Comparison of ENCODE assay signal across 7 cellular contexts in genomic region chr7:44639701-44640321, GRCh38. TPM values are rescaled to one million over a fixed set of nuclear protein-coding genes. Genes with fewer than 3 reads are reported as not detected.
DNase-seq lines count a peak whose midpoint lies in the region; ATAC-seq, FAIRE-seq and TF ChIP-seq lines count a peak whose summit lies in the region.

No MANE protein-coding gene starts in this region.

- H3K4me3 ChIP-seq in NT2/D1 (ENCODE audit: insufficient read length, low read depth) (no peak overlapping the region), colonic mucosa (no peak overlapping the region), lower lobe of right lung (no peak overlapping the region), thoracic aorta (peak overlapping the region; percentile 5)

- DNase-seq in GM19239 (ENCODE audit: insufficient read length, low spot score) (no peak), NT2/D1 (ENCODE audit: low read depth, low spot score) (peak; percentile 23), colonic mucosa (peak; percentile 64), lower lobe of right lung (no peak), thoracic aorta (ENCODE audit: low spot score) (no peak), NCI-H146 (lab: John Stamatoyannopoulos, UW) (no peak)

- intact Hi-C loops in colonic mucosa (cut with DNase I) (no loop called here), lower lobe of right lung (cut with DNase I) (no loop called here)

- TF ChIP-seq CTCF in colonic mucosa (IDR thresholded peaks at IDR 0.05) (no peak), lower lobe of right lung (IDR thresholded peaks at IDR 0.05) (no peak), thoracic aorta (IDR thresholded peaks at IDR 0.05) (no peak)

- H3K4me1 ChIP-seq in NT2/D1 (ENCODE audit: insufficient read depth, insufficient read length) (peaks cover 13% of the 10 kb centered on the region), colonic mucosa (peaks cover 45% of the 10 kb centered on the region), lower lobe of right lung (peaks cover 54% of the 10 kb centered on the region), thoracic aorta (ENCODE audit: control insufficient read depth in 1 of 2, low read depth in 2 of 2) (peaks cover 35 to 41% of the 10 kb centered on the region in 2 donors)

- H3K9me3 ChIP-seq in NT2/D1 (ENCODE audit: insufficient read depth, low read length) (no peaks in the 10 kb centered on the region), colonic mucosa (no peaks in the 10 kb centered on the region), lower lobe of right lung (no peaks in the 10 kb centered on the region), thoracic aorta (no peaks in the 10 kb centered on the region)

- ATAC-seq in lower lobe of right lung = peak; percentile 35 to 61
- ATAC-seq in thoracic aorta (ENCODE audit: insufficient number of reproducible peaks, low FRiP score, low read depth) = peak; percentile 15
- ATAC-seq in GM19467 (IDR thresholded peaks at IDR 0.05; ENCODE audit: unreplicated experiment) = no peak

- H3K27me3 ChIP-seq in NT2/D1 (ENCODE audit: insufficient read depth, insufficient read length) = no peaks in the 10 kb centered on the region
- H3K27me3 ChIP-seq in colonic mucosa = no peaks in the 10 kb centered on the region
- no peaks in the 10 kb centered on the region for H3K27me3 ChIP-seq in lower lobe of right lung (ENCODE audit: low read depth)
- no peaks in the 10 kb centered on the region for H3K27me3 ChIP-seq in thoracic aorta (replicated peaks; ENCODE audit: insufficient read depth)

- H3K36me3 ChIP-seq in NT2/D1 (ENCODE audit: insufficient read depth, insufficient read length, low read length) = peaks cover 31% of the 10 kb centered on the region
- no peaks in the 10 kb centered on the region for H3K36me3 ChIP-seq in colonic mucosa
- H3K36me3 ChIP-seq in lower lobe of right lung = no peaks in the 10 kb centered on the region
- H3K36me3 ChIP-seq in thoracic aorta = no peaks in the 10 kb centered on the region

- peak overlapping the region; percentile 51 for H3K9ac ChIP-seq in NT2/D1 (ENCODE audit: insufficient read length, low read depth)
- H3K9ac ChIP-seq in colonic mucosa (ENCODE audit: low read depth in 2 of 2, low read length in 2 of 2) = peak overlapping the region; percentile 29 to 40

- peak; percentile 52 for FAIRE-seq in GM19239 (lab: Jason Lieb, UNC)

- H3K27ac ChIP-seq in colonic mucosa (peak overlapping the region; percentile 91), lower lobe of right lung (peak overlapping the region; percentile 83), thoracic aorta (peak overlapping the region; percentile 78 to 80)

RNA-seq across cellular contexts. Expression of gene OGDH, which starts 33.4 kb away (rescaled TPM):
- total RNA-seq in colonic mucosa = 100 to 1,000 TPM; 142 to 164 TPM
- total RNA-seq in lower lobe of right lung = 132 TPM
- 10 to 100 TPM; 80.8 to 99.2 TPM for total RNA-seq in thoracic aorta

RNA-seq across cellular contexts. Expression of gene TMED4, which starts 57.8 kb away (rescaled TPM):
- total RNA-seq in colonic mucosa (10 to 100 TPM; 81.7 to 96.9 TPM), lower lobe of right lung (71.9 TPM), thoracic aorta (100 to 1,000 TPM in 1 of 2 donors, 10 to 100 TPM in 1; 88.2 to 187 TPM)

Comparison
In these comparisons a context has a peak if more than half of its experiments do, and no peak if none do; other contexts are left out.
1. DNase-seq: peak in NT2/D1 (single experiment) and colonic mucosa (single experiment); none in GM19239 (single experiment), lower lobe of right lung (single experiment), thoracic aorta (single experiment) and NCI-H146 (single experiment).
2. Peak in every context shown above with its lines, with median percentiles within 50 percentile points of each other: H3K27ac ChIP-seq.